Comparison of ENCODE assay signal across 12 cellular contexts in the genomic region with DNA sequence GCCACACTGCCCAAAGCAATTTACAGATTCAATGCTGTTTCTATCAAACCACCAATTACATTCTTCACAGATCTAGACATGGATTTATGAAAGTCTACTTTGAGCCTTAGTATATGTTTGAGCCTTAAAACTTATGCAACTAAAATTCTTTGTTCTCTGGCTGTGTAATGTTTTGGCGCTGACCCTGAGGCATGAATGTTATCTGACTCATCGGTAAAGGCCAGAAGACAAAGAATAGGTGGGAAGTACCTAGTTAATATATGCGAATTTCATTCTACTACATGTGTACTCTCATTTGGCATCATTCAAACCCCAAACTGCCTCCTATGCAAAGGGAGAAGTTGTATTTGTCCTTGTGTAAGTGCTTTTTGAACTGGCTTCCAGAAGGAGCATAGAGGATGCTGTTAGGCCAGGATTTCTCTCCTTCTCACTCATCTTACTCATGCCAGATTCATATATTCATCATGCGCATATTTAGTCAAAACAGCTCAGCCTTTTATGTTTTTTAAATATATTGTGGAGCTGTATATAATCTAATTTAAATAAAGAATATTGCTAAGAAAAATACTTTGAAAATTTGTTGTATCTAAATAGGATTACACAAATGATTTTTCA.
A peak's percentile ranks its signal among the peaks of the same experiment; 100 is the strongest.
DNase-seq lines count a peak whose midpoint lies in the region; ATAC-seq, FAIRE-seq and TF ChIP-seq lines count a peak whose summit lies in the region.
"Had no signal": no experiment of that assay in that cellular context is flagged by ENCODE, and none has a peak within 500 bp of the region (broad histone marks: within the 10 kb centered on the region; RNA-seq: fewer than 3 reads in every experiment).

No MANE protein-coding gene starts in this region.

- H3K36me3 Mint-ChIP-seq in osteocyte (ENCODE audit: unreplicated experiment), result no peaks in the 10 kb centered on the region
- H3K36me3 Mint-ChIP-seq: immature natural killer cell had no signal

- FAIRE-seq in RCC 7860 (lab: Jason Lieb, UNC), result peak; percentile 93

- no peak overlapping the region for H3K27ac Mint-ChIP-seq in osteocyte (ENCODE audit: unreplicated experiment)
- H3K27ac Mint-ChIP-seq: immature natural killer cell; stimulated activated naive CD8-positive, alpha-beta T cell treated with anti-CD3 and anti-CD28 coated beads, Interleukin-15, Interleukin-2, amounts not matched to agents 100 ng/mL and 50 ng/mL, for 24 hours had no signal

- H3K27ac ChIP-seq in prostate gland, result no peak overlapping the region

- no peaks in the 10 kb centered on the region for H3K4me1 ChIP-seq in prostate gland (replicated peaks)

- TF ChIP-seq POLR2A in prostate gland (IDR thresholded peaks at IDR 0.05), result no peak

- H3K27me3 Mint-ChIP-seq in osteocyte (ENCODE audit: unreplicated experiment), result no peaks in the 10 kb centered on the region
- H3K27me3 Mint-ChIP-seq: stimulated activated naive CD8-positive, alpha-beta T cell treated with anti-CD3 and anti-CD28 coated beads, Interleukin-15, Interleukin-2, amounts not matched to agents 100 ng/mL and 50 ng/mL, for 24 hours had no signal

- H3K9me3 ChIP-seq in prostate gland, result no peaks in the 10 kb centered on the region

- H3K36me3 ChIP-seq in prostate gland, result no peaks in the 10 kb centered on the region

- no peaks in the 10 kb centered on the region for H3K4me1 Mint-ChIP-seq in osteocyte (ENCODE audit: unreplicated experiment)

- peak; percentile 40 for ATAC-seq in GM21825 (IDR thresholded peaks at IDR 0.05; ENCODE audit: unreplicated experiment)

- no peaks in the 10 kb centered on the region for H3K27me3 ChIP-seq in prostate gland (replicated peaks; ENCODE audit: insufficient read depth)

- no peak overlapping the region for H3K4me3 Mint-ChIP-seq in osteocyte (ENCODE audit: unreplicated experiment)
- H3K4me3 Mint-ChIP-seq: immature natural killer cell; stimulated activated naive CD8-positive, alpha-beta T cell treated with anti-CD3 and anti-CD28 coated beads, Interleukin-15, Interleukin-2, amounts not matched to agents 100 ng/mL and 50 ng/mL, for 24 hours had no signal

- H3K4me3 ChIP-seq in fibroblast of villous mesenchyme (ENCODE audit: low read depth, low read length), result no peak overlapping the region
- no peak overlapping the region for H3K4me3 ChIP-seq in prostate gland

- DNase-seq in Caki2 (ENCODE audit: low read depth), result peak; percentile 54
- DNase-seq in RCC 7860 (ENCODE audit: low spot score), result peak; percentile 74
- DNase-seq in fibroblast of villous mesenchyme (ENCODE audit: low read depth), result peak; percentile 20
- DNase-seq in OCI-M2 (lab: John Stamatoyannopoulos, UW; ENCODE audit: unreplicated experiment), result no peak
- no peak for DNase-seq in NCI-H82 treated with DMSO at 0.1 percent for 48 hours (lab: John Stamatoyannopoulos, UW; ENCODE audit: unreplicated experiment)
- DNase-seq in prostate gland (ENCODE audit: low spot score), result no peak
- DNase-seq in osteocyte (ENCODE audit: extremely low spot score, unreplicated experiment), result no peak
- DNase-seq: activated CD4-positive, alpha-beta T cell treated with anti-CD3 and anti-CD28 coated beads for 4 hours; immature natural killer cell; NCI-H526 had no signal

- intact Hi-C loops in prostate gland (cut with DNase I), result no loop called here

- 56% methylated on average over 4 of the region's 4 CpGs for WGBS in prostate gland

- in situ Hi-C loops in Caki2 (cut with HindIII; ENCODE audit: low pct_unique_long_range_greater_than_20kb, low sequenced_read_pairs), result no loop called here

- H3K9me3 Mint-ChIP-seq in osteocyte (ENCODE audit: unreplicated experiment), result peaks cover 7% of the 10 kb centered on the region

- TF ChIP-seq CTCF in fibroblast of villous mesenchyme (IDR thresholded peaks at IDR 0.05; ENCODE audit: insufficient read depth, low read depth, low read length) (no peak), prostate gland (IDR thresholded peaks at IDR 0.05) (no peak), osteocyte (IDR thresholded peaks at IDR 0.05) (no peak)

Comparison
In these comparisons a context has a peak if more than half of its experiments do, and no peak if none do; other contexts are left out.
1. DNase-seq: peak in Caki2 (single experiment), RCC 7860 (single experiment) and fibroblast of villous mesenchyme (single experiment); none in OCI-M2 (single experiment), NCI-H82 treated with DMSO at 0.1 percent for 48 hours (single experiment), prostate gland (single experiment) and osteocyte (single experiment).